ENCODE assay signal across 24 cellular contexts in the genomic region with DNA sequence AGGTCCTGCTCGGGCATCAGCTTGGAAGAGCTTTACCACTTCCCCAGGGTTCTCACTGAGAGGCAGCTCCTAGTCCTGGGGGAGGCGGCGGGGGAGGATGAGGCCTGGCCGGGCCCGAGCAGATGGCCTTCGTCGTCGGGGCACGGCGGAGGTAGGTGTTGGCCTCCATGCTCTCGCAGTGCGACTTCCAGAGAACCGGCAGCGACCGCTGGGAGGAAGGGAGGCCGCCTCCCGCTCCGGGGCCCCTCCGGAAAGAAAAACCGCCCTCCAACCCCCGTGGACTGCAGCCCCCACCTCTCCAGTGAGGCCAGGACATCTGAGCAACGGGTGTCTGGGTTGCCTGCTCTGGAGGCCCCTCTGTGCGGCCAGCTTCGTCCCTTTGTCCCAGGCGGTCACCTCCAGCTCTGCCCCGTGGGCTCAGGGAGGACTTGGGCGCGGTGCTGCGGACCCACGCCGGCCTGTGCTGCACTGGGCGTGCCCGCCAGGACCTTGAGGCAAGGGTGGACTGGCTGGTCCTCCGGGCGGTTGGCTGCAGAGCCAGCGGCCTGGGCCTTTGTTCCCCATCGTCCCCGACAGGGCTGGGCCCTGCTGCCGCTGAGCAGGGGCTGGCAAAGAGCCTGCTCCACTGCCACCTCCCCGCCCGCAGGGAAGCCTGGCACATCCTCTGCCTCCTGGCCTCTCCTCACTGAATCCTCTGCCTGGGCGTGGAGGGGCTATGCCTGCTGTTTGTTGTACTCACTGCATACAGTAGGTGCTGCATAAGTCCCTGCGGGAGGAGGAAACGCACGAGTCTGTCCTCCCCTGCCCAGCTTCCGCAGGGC. TPM values are rescaled to one million over a fixed set of nuclear protein-coding genes. Genes with fewer than 3 reads are reported as not detected.
A peak's percentile ranks its signal among the peaks of the same experiment; 100 is the strongest.
DNase-seq lines count a peak whose midpoint lies in the region; ATAC-seq and TF ChIP-seq lines count a peak whose summit lies in the region.
"Had no signal": no experiment of that assay in that cellular context is flagged by ENCODE, and none has a peak within 500 bp of the region (broad histone marks: within the 10 kb centered on the region; RNA-seq: fewer than 3 reads in every experiment).

No MANE protein-coding gene starts in this region.

- no peak overlapping the region for H3K27ac ChIP-seq in right cardiac atrium (ENCODE audit: low read length)
- H3K27ac ChIP-seq: C4-2B, lower lobe of right lung, neutrophil, psoas muscle, thoracic aorta had no signal

- DNase-seq in right cardiac atrium (no peak), cardiac septum (ENCODE audit: low spot score) (no peak), WTC11 (ENCODE audit: low spot score) (no peak), naive B cell (no peak), DMS153 (lab: John Stamatoyannopoulos, UW) (no peak), NCI-H524 (lab: John Stamatoyannopoulos, UW) (no peak)
- DNase-seq: activated CD4-positive, alpha-beta T cell treated with anti-CD3 and anti-CD28 coated beads, Interleukin-2, amount 10 ng/mL, durations not matched to agents 7 days and 5 days; kidney; lower lobe of right lung; NCI-H1105; NCI-H2029; NCI-H2227 treated with DMSO at 0.1 percent for 48 hours; NCI-H748 treated with DMSO at 0.1 percent for 48 hours had no signal

- WGBS in right cardiac atrium, result 89% methylated on average over 46 of the region's 46 CpGs

- intact Hi-C loops in right cardiac atrium (cut with DNase I) (no loop called here), cardiac septum (cut with DNase I) (no loop called here)

- H3K27me3 ChIP-seq in right cardiac atrium (ENCODE audit: control insufficient read depth, insufficient read depth), result no peaks in the 10 kb centered on the region

- peaks cover 16% of the 10 kb centered on the region for H3K9me3 Mint-ChIP-seq in WTC11
- H3K9me3 Mint-ChIP-seq in naive B cell, result peaks cover 0 to 28% (median 17%) of the 10 kb centered on the region in 7 donors

- H3K4me1 Mint-ChIP-seq in WTC11 (peaks cover 8% of the 10 kb centered on the region), naive B cell (peaks cover 0 to 8% (median 0%) of the 10 kb centered on the region in 3 donors)

- H3K4me3 Mint-ChIP-seq in WTC11 (peak overlapping the region; percentile 49; the same call in 1 of the 2 replicates), naive B cell (peak overlapping the region in 5 of 8 donors; percentile 18 to 79 (median 59))
- H3K4me3 Mint-ChIP-seq: activated CD4-positive, alpha-beta T cell treated with anti-CD3 and anti-CD28 coated beads, Interleukin-2, amount 10 ng/mL, durations not matched to agents 7 days and 5 days; T-helper 2 cell treated with Interferon-gamma antibody and Interleukin-4, amounts not matched to agents 5 μg/mL and 100 μg/mL, for 36 hours had no signal

- ATAC-seq in right cardiac atrium (peak; percentile 22), WTC11 (no peak), naive B cell (ENCODE audit: low read depth in 2 of 2) (no peak), GM21381 (IDR thresholded peaks at IDR 0.05; ENCODE audit: unreplicated experiment) (no peak)

- peaks cover 6% of the 10 kb centered on the region for H3K36me3 Mint-ChIP-seq in WTC11
- H3K36me3 Mint-ChIP-seq in naive B cell, result peaks cover 14 to 16% of the 10 kb centered on the region in 2 donors

- H3K4me3 ChIP-seq in right cardiac atrium (ENCODE audit: low read length), result no peak overlapping the region
- H3K4me3 ChIP-seq: smooth muscle cell had no signal

- H3K4me1 ChIP-seq in right cardiac atrium (ENCODE audit: control insufficient read depth, insufficient read depth, low read length), result peaks cover 2% of the 10 kb centered on the region
- H3K4me1 ChIP-seq: psoas muscle had no signal

- POLR2A ChIA-PET in WTC11 (lab: Charles Lee), result interaction anchor here (0.8 to 0.9 kb wide), 2 partner anchors 54 to 77 kb away, joined by 3 to 5 read pairs; a partner anchor contains a TSS

- no peak overlapping the region for H3K27ac Mint-ChIP-seq in WTC11
- H3K27ac Mint-ChIP-seq in naive B cell, result no peak overlapping the region
- H3K27ac Mint-ChIP-seq: activated CD4-positive, alpha-beta T cell treated with anti-CD3 and anti-CD28 coated beads, Interleukin-2, amount 10 ng/mL, durations not matched to agents 7 days and 5 days; T-helper 2 cell treated with Interferon-gamma antibody and Interleukin-4, amounts not matched to agents 5 μg/mL and 100 μg/mL, for 36 hours had no signal

- TF ChIP-seq CTCF in WTC11 (IDR thresholded peaks at IDR 0.05), result no peak

- CTCF ChIA-PET in WTC11 (lab: Charles Lee), result interaction anchor here (0.7 to 2.0 kb wide), 21 partner anchors 10 to 118 kb away, joined by 3 to 23 read pairs (median 4); a partner anchor contains a TSS

- H3K9me3 ChIP-seq in right cardiac atrium (ENCODE audit: control insufficient read depth, low read length), result no peaks in the 10 kb centered on the region
- H3K9me3 ChIP-seq: lower lobe of right lung, neutrophil, thoracic aorta had no signal

- H3K27me3 Mint-ChIP-seq in WTC11 (ENCODE audit: low read depth) (peaks cover 46% of the 10 kb centered on the region), naive B cell (peaks cover 23 to 42% (median 34%) of the 10 kb centered on the region in 3 donors)

TF ChIP-seq in WTC11, 78 proteins besides CTCF, POLR2A, EP300 and RAD21:
- TF ChIP-seq, protein P1, sequence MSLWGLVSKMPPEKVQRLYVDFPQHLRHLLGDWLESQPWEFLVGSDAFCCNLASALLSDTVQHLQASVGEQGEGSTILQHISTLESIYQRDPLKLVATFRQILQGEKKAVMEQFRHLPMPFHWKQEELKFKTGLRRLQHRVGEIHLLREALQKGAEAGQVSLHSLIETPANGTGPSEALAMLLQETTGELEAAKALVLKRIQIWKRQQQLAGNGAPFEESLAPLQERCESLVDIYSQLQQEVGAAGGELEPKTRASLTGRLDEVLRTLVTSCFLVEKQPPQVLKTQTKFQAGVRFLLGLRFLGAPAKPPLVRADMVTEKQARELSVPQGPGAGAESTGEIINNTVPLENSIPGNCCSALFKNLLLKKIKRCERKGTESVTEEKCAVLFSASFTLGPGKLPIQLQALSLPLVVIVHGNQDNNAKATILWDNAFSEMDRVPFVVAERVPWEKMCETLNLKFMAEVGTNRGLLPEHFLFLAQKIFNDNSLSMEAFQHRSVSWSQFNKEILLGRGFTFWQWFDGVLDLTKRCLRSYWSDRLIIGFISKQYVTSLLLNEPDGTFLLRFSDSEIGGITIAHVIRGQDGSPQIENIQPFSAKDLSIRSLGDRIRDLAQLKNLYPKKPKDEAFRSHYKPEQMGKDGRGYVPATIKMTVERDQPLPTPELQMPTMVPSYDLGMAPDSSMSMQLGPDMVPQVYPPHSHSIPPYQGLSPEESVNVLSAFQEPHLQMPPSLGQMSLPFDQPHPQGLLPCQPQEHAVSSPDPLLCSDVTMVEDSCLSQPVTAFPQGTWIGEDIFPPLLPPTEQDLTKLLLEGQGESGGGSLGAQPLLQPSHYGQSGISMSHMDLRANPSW (CRISPR knock-in tag; conservative IDR thresholded peaks at IDR 0.05; ENCODE audit: low read depth), result no peak
- TF ChIP-seq, protein P2, sequence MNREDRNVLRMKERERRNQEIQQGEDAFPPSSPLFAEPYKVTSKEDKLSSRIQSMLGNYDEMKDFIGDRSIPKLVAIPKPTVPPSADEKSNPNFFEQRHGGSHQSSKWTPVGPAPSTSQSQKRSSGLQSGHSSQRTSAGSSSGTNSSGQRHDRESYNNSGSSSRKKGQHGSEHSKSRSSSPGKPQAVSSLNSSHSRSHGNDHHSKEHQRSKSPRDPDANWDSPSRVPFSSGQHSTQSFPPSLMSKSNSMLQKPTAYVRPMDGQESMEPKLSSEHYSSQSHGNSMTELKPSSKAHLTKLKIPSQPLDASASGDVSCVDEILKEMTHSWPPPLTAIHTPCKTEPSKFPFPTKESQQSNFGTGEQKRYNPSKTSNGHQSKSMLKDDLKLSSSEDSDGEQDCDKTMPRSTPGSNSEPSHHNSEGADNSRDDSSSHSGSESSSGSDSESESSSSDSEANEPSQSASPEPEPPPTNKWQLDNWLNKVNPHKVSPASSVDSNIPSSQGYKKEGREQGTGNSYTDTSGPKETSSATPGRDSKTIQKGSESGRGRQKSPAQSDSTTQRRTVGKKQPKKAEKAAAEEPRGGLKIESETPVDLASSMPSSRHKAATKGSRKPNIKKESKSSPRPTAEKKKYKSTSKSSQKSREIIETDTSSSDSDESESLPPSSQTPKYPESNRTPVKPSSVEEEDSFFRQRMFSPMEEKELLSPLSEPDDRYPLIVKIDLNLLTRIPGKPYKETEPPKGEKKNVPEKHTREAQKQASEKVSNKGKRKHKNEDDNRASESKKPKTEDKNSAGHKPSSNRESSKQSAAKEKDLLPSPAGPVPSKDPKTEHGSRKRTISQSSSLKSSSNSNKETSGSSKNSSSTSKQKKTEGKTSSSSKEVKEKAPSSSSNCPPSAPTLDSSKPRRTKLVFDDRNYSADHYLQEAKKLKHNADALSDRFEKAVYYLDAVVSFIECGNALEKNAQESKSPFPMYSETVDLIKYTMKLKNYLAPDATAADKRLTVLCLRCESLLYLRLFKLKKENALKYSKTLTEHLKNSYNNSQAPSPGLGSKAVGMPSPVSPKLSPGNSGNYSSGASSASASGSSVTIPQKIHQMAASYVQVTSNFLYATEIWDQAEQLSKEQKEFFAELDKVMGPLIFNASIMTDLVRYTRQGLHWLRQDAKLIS (CRISPR knock-in tag; IDR thresholded peaks at IDR 0.05; ENCODE audit: borderline replicate concordance), result no peak
- TF ChIP-seq ZNF138 (CRISPR knock-in tag; conservative IDR thresholded peaks at IDR 0.05), result peak; percentile 9; the same call in 1 of the 2 replicates

RNA-seq across cellular contexts. Expression of a gene that starts 13.6 kb away (rescaled TPM):
- total RNA-seq in right cardiac atrium (not detected), cardiac septum (0.27 TPM), WTC11 (2021) (not detected in 3 replicates)
- polyA plus RNA-seq in right cardiac atrium (not detected), naive B cell (ENCODE audit: low read depth in 6 of 6) (1 to 10 TPM in 5 of 6 donors, under 1 TPM in 1; 0.99 to 6.8 (median 4.1) TPM)
- total RNA-seq: activated CD4-positive, alpha-beta T cell treated with anti-CD3 and anti-CD28 coated beads, Interleukin-2, amount 10 ng/mL, durations not matched to agents 7 days and 5 days; aorta; dermis microvascular lymphatic vessel endothelial cell; kidney; mucosa of gallbladder; psoas muscle; RPMI7951; smooth muscle cell; thoracic aorta had no signal
- polyA plus RNA-seq: aorta, smooth muscle cell had no signal

RNA-seq across cellular contexts. Expression of a gene that starts 45.8 kb away (rescaled TPM):
- total RNA-seq in right cardiac atrium (1 to 10 TPM in 2 of 4 donors, under 1 TPM in 2; 0.69 to 1.2 (median 0.94) TPM), cardiac septum (1.7 TPM), WTC11 (2021) (0.16 to 0.31 TPM (median 0.16 TPM) in 3 replicates)
- polyA plus RNA-seq in right cardiac atrium (1.2 TPM), naive B cell (ENCODE audit: low read depth in 6 of 6) (not detected)
- total RNA-seq: RPMI7951, smooth muscle cell had no signal

RNA-seq across cellular contexts. Expression of a gene that starts 53.1 kb away (rescaled TPM):
- total RNA-seq in right cardiac atrium (1 to 10 TPM in 1 of 4 donors, under 1 TPM in 3; 0.06 to 1.0 (median 0.63) TPM), cardiac septum (0.27 TPM), WTC11 (2021) (2.3 to 2.9 TPM (median 2.6 TPM) in 3 replicates)
- polyA plus RNA-seq in right cardiac atrium (0.11 TPM), naive B cell (ENCODE audit: low read depth in 6 of 6) (not detected)
- polyA plus RNA-seq: aorta had no signal

Comparison
In these comparisons a context has a peak if more than half of its experiments do, and no peak if none do; other contexts are left out.
1. ATAC-seq: peak in right cardiac atrium (2 of 2); none in WTC11 (single experiment), naive B cell (0 of 2) and GM21381 (single experiment).